27 cellular contexts compared by ENCODE assay signal in genomic region chr14:25904446-25904845, GRCh38.
"Had no signal": no experiment of that assay in that cellular context is flagged by ENCODE, and none has a peak within 500 bp of the region (broad histone marks: within the 10 kb centered on the region; RNA-seq: fewer than 3 reads in every experiment).

No MANE protein-coding gene starts in this region.

- H3K27ac ChIP-seq: adrenal gland, brain microvascular endothelial cell, SJSA1 had no signal

- DNase-seq: activated B cell treated with CpG ODN at 0.5 μM for 24 hours; activated CD4-positive, alpha-beta memory T cell treated with anti-CD3 and anti-CD28 coated beads for 36 hours; activated CD4-positive, alpha-beta T cell treated with anti-CD3 and anti-CD28 coated beads for 4 hours; activated CD4-positive, alpha-beta T cell treated with anti-CD3 and anti-CD28 coated beads, Interleukin-2, amount 50 U/mL, for 1 hour; activated CD4-positive, CD25-positive, alpha-beta regulatory T cell treated with anti-CD3 and anti-CD28 coated beads, Interleukin-2, amount 50 U/mL, for 72 hours; activated CD8-positive, alpha-beta memory T cell treated with anti-CD3 and anti-CD28 coated beads, Interleukin-2, amount 50 U/mL, for 4 hours; activated gamma-delta T cell treated with Interleukin-2 at 50 U/mL for 16 hours; activated naive CD4-positive, alpha-beta T cell treated with anti-CD3 and anti-CD28 coated beads for 36 hours; activated T-cell treated with anti-CD3 and anti-CD28 coated beads for 4 hours; activated T-cell treated with anti-CD3 and anti-CD28 coated beads, Interleukin-2, amount 50 U/mL, for 4 hours; adrenal gland; anterior cingulate cortex; brain microvascular endothelial cell; MG63; NCI-H1048; NCI-H1105 treated with DMSO at 0.1 percent for 48 hours; NCI-H1436; NCI-H1694; NCI-H1930; NCI-H2081 treated with DMSO at 0.1 percent for 48 hours; NCI-H226; NCI-H524 treated with DMSO at 0.1 percent for 48 hours; SHP77; SK-N-SH had no signal

- H3K36me3 ChIP-seq: adrenal gland, brain microvascular endothelial cell, MG63, SJSA1 had no signal

- H3K27me3 ChIP-seq: adrenal gland, brain microvascular endothelial cell, MG63, SJSA1 had no signal

- ATAC-seq: activated naive CD4-positive, alpha-beta T cell treated with anti-CD3 and anti-CD28 coated beads, Interleukin-2, amount 50 U/mL, for 72 hours; activated T-cell treated with anti-CD3 and anti-CD28 coated beads, Interleukin-2, amount 50 U/mL, for 4 hours; Panc1 had no signal

- H3K4me3 ChIP-seq: adrenal gland, MG63, SJSA1 had no signal

- H3K9me3 ChIP-seq: adrenal gland, MG63, SJSA1, SK-N-SH had no signal

- H3K4me1 ChIP-seq: adrenal gland, SJSA1 had no signal
